Comparison of ENCODE assay signal across 8 cellular contexts in genomic region chr1:210394281-210394798, GRCh38.
DNase-seq lines count a peak whose midpoint lies in the region; ATAC-seq and TF ChIP-seq lines count a peak whose summit lies in the region.
"Had no signal": no experiment of that assay in that cellular context is flagged by ENCODE, and none has a peak within 500 bp of the region (broad histone marks: within the 10 kb centered on the region; RNA-seq: fewer than 3 reads in every experiment).

No MANE protein-coding gene starts in this region.

- DNase-seq in M059J (ENCODE audit: low read depth) = peak; percentile 81
- DNase-seq in chondrocyte (ENCODE audit: low spot score) = no peak
- peak; percentile 40 to 65 for DNase-seq in stimulated activated naive CD8-positive, alpha-beta T cell treated with anti-CD3 and anti-CD28 coated beads, Interleukin-15, amount 100 ng/mL, for 72 hours
- DNase-seq in activated CD4-positive, alpha-beta T cell treated with anti-CD3 and anti-CD28 coated beads, Interleukin-2, amount 50 U/mL, for 1 hour = no peak
- DNase-seq: Peyer's patch had no signal

- TF ChIP-seq POLR2A in GM18505 (IDR thresholded peaks at IDR 0.05; ENCODE audit: borderline replicate concordance, extremely low read depth, insufficient read depth, insufficient read length) = no peak

- H3K36me3 Mint-ChIP-seq in chondrocyte (ENCODE audit: low read depth) = no peaks in the 10 kb centered on the region

- no peak for TF ChIP-seq CTCF in chondrocyte (IDR thresholded peaks at IDR 0.05)

- H3K4me3 Mint-ChIP-seq in chondrocyte (ENCODE audit: unreplicated experiment) = no peak overlapping the region
- H3K4me3 Mint-ChIP-seq in stimulated activated naive CD8-positive, alpha-beta T cell treated with anti-CD3 and anti-CD28 coated beads, Interleukin-15, amount 100 ng/mL, for 72 hours = peak overlapping the region; percentile 18 to 42

- H3K27ac Mint-ChIP-seq in chondrocyte (ENCODE audit: unreplicated experiment) = peak overlapping the region; percentile 47
- no peak overlapping the region for H3K27ac Mint-ChIP-seq in stimulated activated naive CD8-positive, alpha-beta T cell treated with anti-CD3 and anti-CD28 coated beads, Interleukin-15, amount 100 ng/mL, for 72 hours

- H3K4me1 Mint-ChIP-seq in chondrocyte (ENCODE audit: low read depth) = peaks cover 55% of the 10 kb centered on the region
- H3K4me1 Mint-ChIP-seq in stimulated activated naive CD8-positive, alpha-beta T cell treated with anti-CD3 and anti-CD28 coated beads, Interleukin-15, amount 100 ng/mL, for 72 hours = peaks cover 65% of the 10 kb centered on the region

- ATAC-seq in GM21825 (IDR thresholded peaks at IDR 0.05; ENCODE audit: unreplicated experiment) (peak; percentile 52), GM21423 (IDR thresholded peaks at IDR 0.05; ENCODE audit: unreplicated experiment) (no peak), GM18505 (IDR thresholded peaks at IDR 0.05; ENCODE audit: unreplicated experiment) (no peak)
- ATAC-seq in stimulated activated naive CD8-positive, alpha-beta T cell treated with anti-CD3 and anti-CD28 coated beads, Interleukin-15, amount 100 ng/mL, for 72 hours = peak; percentile 89

- H3K27me3 Mint-ChIP-seq in chondrocyte (ENCODE audit: low read depth) = no peaks in the 10 kb centered on the region
- H3K27me3 Mint-ChIP-seq in stimulated activated naive CD8-positive, alpha-beta T cell treated with anti-CD3 and anti-CD28 coated beads, Interleukin-15, amount 100 ng/mL, for 72 hours = peaks cover 10% of the 10 kb centered on the region

- H3K9me3 Mint-ChIP-seq in chondrocyte (ENCODE audit: low read depth) = no peaks in the 10 kb centered on the region
- peaks cover 5 to 10% of the 10 kb centered on the region in 2 donors for H3K9me3 Mint-ChIP-seq in stimulated activated naive CD8-positive, alpha-beta T cell treated with anti-CD3 and anti-CD28 coated beads, Interleukin-15, amount 100 ng/mL, for 72 hours

Comparison
In these comparisons a context has a peak if more than half of its experiments do, and no peak if none do; other contexts are left out.
1. ATAC-seq: peak in GM21825 (single experiment) and stimulated activated naive CD8-positive, alpha-beta T cell treated with anti-CD3 and anti-CD28 coated beads, Interleukin-15, amount 100 ng/mL, for 72 hours (single experiment); none in GM21423 (single experiment) and GM18505 (single experiment).
2. DNase-seq: peak in M059J (single experiment) and stimulated activated naive CD8-positive, alpha-beta T cell treated with anti-CD3 and anti-CD28 coated beads, Interleukin-15, amount 100 ng/mL, for 72 hours (2 of 2); none in chondrocyte (single experiment) and activated CD4-positive, alpha-beta T cell treated with anti-CD3 and anti-CD28 coated beads, Interleukin-2, amount 50 U/mL, for 1 hour (single experiment).